In genomic region chr20:45545351-45545750, GRCh38 we compare ENCODE assay signal across 27 cellular contexts. TPM values are rescaled to one million over a fixed set of nuclear protein-coding genes. Genes with fewer than 3 reads are reported as not detected.
A peak's percentile ranks its signal among the peaks of the same experiment; 100 is the strongest.
DNase-seq lines count a peak whose midpoint lies in the region; ATAC-seq, FAIRE-seq and TF ChIP-seq lines count a peak whose summit lies in the region.
"Had no signal": no experiment of that assay in that cellular context is flagged by ENCODE, and none has a peak within 500 bp of the region (broad histone marks: within the 10 kb centered on the region; RNA-seq: fewer than 3 reads in every experiment).

No MANE protein-coding gene starts in this region.

- no peak overlapping the region for H3K4me3 Mint-ChIP-seq in natural killer cell
- H3K4me3 Mint-ChIP-seq: CD14-positive monocyte; CD4-positive, alpha-beta memory T cell; CD4-positive, CD25-positive, alpha-beta regulatory T cell; CD8-positive, alpha-beta memory T cell had no signal

- peak overlapping the region; percentile 65 for H3K18ac ChIP-seq in mesendoderm (ENCODE audit: low read length)

- peaks cover 7 to 19% of the 10 kb centered on the region in 2 donors for H3K27me3 Mint-ChIP-seq in natural killer cell (ENCODE audit: low read depth in 2 of 2)

- H2AK5ac ChIP-seq in mesendoderm (ENCODE audit: low read length) = no peak overlapping the region

- H3K79me1 ChIP-seq in mesendoderm (ENCODE audit: low read length) = no peaks in the 10 kb centered on the region

- H3K4me3 ChIP-seq in bronchial epithelial cell (ENCODE audit: low read depth, low read length) (no peak overlapping the region), esophagus muscularis mucosa (no peak overlapping the region), mesendoderm (ENCODE audit: low read length) (no peak overlapping the region), testis (no peak overlapping the region)
- H3K4me3 ChIP-seq: BLaER1 had no signal

- intact Hi-C loops in esophagus muscularis mucosa (cut with DNase I) = loop anchor here (5.0 kb wide), 1 partner anchor 227 kb away; no protein-coding TSS in a partner anchor
- intact Hi-C loops in testis (cut with DNase I; ENCODE audit: low total_unique reads) = no loop called here
- intact Hi-C loops in natural killer cell (cut with micrococcal nuclease) = no loop called here

- peak overlapping the region; percentile 25 for H3K9ac ChIP-seq in mesendoderm (ENCODE audit: low read length)
- H3K9ac ChIP-seq: BLaER1 had no signal

- H3K4me2 ChIP-seq in mesendoderm (ENCODE audit: low read length) = no peak overlapping the region
- H3K4me2 ChIP-seq: BLaER1 had no signal

- no peak for TF ChIP-seq POLR2A in esophagus muscularis mucosa (IDR thresholded peaks at IDR 0.05; ENCODE audit: low read depth)
- TF ChIP-seq POLR2A in testis (IDR thresholded peaks at IDR 0.05) = no peak
- TF ChIP-seq POLR2A in GM12892 (IDR thresholded peaks at IDR 0.05; ENCODE audit: low read depth, low read length) = no peak

- TF ChIP-seq CTCF in bronchial epithelial cell (IDR thresholded peaks at IDR 0.05; ENCODE audit: insufficient read depth, low read length, severe bottlenecking) (no peak), esophagus muscularis mucosa (IDR thresholded peaks at IDR 0.05) (no peak), testis (IDR thresholded peaks at IDR 0.05) (no peak), natural killer cell (IDR thresholded peaks at IDR 0.05) (no peak)

- H3K56ac ChIP-seq in mesendoderm (ENCODE audit: low read length) = peak overlapping the region; percentile 3

- no peaks in the 10 kb centered on the region for H3K4me1 Mint-ChIP-seq in natural killer cell
- H3K4me1 Mint-ChIP-seq: CD14-positive monocyte; CD4-positive, alpha-beta memory T cell; CD4-positive, CD25-positive, alpha-beta regulatory T cell; CD8-positive, alpha-beta memory T cell had no signal

- ATAC-seq in HG02588 (IDR thresholded peaks at IDR 0.05; ENCODE audit: unreplicated experiment) (no peak), natural killer cell (no peak)

- no peak overlapping the region for H3K27ac ChIP-seq in esophagus muscularis mucosa (replicated peaks in 1 of 4)
- no peak overlapping the region for H3K27ac ChIP-seq in mesendoderm (ENCODE audit: low read depth, low read length)
- peak overlapping the region; percentile 11 to 67 for H3K27ac ChIP-seq in testis
- H3K27ac ChIP-seq: BLaER1 had no signal

- H3K4ac ChIP-seq in mesendoderm (ENCODE audit: low read depth, low read length) = peak overlapping the region; percentile 18

- H3K36me3 Mint-ChIP-seq in natural killer cell = no peaks in the 10 kb centered on the region
- H3K36me3 Mint-ChIP-seq: CD14-positive monocyte; CD4-positive, alpha-beta memory T cell; CD4-positive, CD25-positive, alpha-beta regulatory T cell; CD8-positive, alpha-beta memory T cell had no signal

- WGBS in esophagus muscularis mucosa = 86% methylated on average over 3 of the region's 3 CpGs
- no CpG with 5 or more reads among the region's 3 CpGs for WGBS in mesendoderm (ENCODE audit: extremely low coverage, insufficient coverage, low lambda C conversion rate)
- 60 to 87% methylated on average over 3 of the region's 3 CpGs for WGBS in testis, 2 donors

- no peaks in the 10 kb centered on the region for H3K9me3 ChIP-seq in esophagus muscularis mucosa
- H3K9me3 ChIP-seq in testis = no peaks in the 10 kb centered on the region
- H3K9me3 ChIP-seq: BE2C, BLaER1 had no signal

- peaks cover 0 to 2% of the 10 kb centered on the region in 2 donors for H3K9me3 Mint-ChIP-seq in natural killer cell

- no peak overlapping the region for H3K23ac ChIP-seq in mesendoderm (ENCODE audit: low read length)

- H3K36me3 ChIP-seq in bronchial epithelial cell (ENCODE audit: control insufficient read depth, insufficient read depth, low read length) = no peaks in the 10 kb centered on the region
- no peaks in the 10 kb centered on the region for H3K36me3 ChIP-seq in esophagus muscularis mucosa
- H3K36me3 ChIP-seq in mesendoderm (ENCODE audit: control insufficient read depth, insufficient read depth, low read length) = no peaks in the 10 kb centered on the region
- H3K36me3 ChIP-seq in testis (ENCODE audit: low read depth, missing control alignments) = no peaks in the 10 kb centered on the region
- H3K36me3 ChIP-seq: BE2C, BLaER1 had no signal

- H3K27ac Mint-ChIP-seq in natural killer cell = no peak overlapping the region
- H3K27ac Mint-ChIP-seq: CD4-positive, alpha-beta memory T cell; CD4-positive, CD25-positive, alpha-beta regulatory T cell; CD8-positive, alpha-beta memory T cell had no signal

- peaks cover 6% of the 10 kb centered on the region for H3K27me3 ChIP-seq in bronchial epithelial cell (ENCODE audit: control insufficient read depth, insufficient read depth, low read length)
- peaks cover 0 to 18% (median 0%) of the 10 kb centered on the region in 4 donors for H3K27me3 ChIP-seq in esophagus muscularis mucosa
- no peaks in the 10 kb centered on the region for H3K27me3 ChIP-seq in mesendoderm (ENCODE audit: insufficient read depth, low read length, poor library complexity)
- no peaks in the 10 kb centered on the region for H3K27me3 ChIP-seq in testis
- H3K27me3 ChIP-seq: BE2C, BLaER1 had no signal

- no peaks in the 10 kb centered on the region for H3K79me2 ChIP-seq in mesendoderm (ENCODE audit: control insufficient read depth, insufficient read depth, low read length)

- peak; percentile 43 for FAIRE-seq in bronchial epithelial cell (lab: Jason Lieb, UNC)
- no peak for FAIRE-seq in GM12892 (lab: Jason Lieb, UNC)
- FAIRE-seq: G401.6, GM12891, GM18507, GM19239 had no signal

- H2BK120ac ChIP-seq in mesendoderm (ENCODE audit: low read depth, low read length) = peak overlapping the region; percentile 6

- no peak overlapping the region for H4K8ac ChIP-seq in mesendoderm (ENCODE audit: low read depth, low read length)

- no peak for TF ChIP-seq EP300 in esophagus muscularis mucosa (IDR thresholded peaks at IDR 0.05)

- H2BK15ac ChIP-seq in mesendoderm (replicated peaks; ENCODE audit: low read depth) = no peak overlapping the region

- no peaks in the 10 kb centered on the region for H3K4me1 ChIP-seq in esophagus muscularis mucosa
- no peaks in the 10 kb centered on the region for H3K4me1 ChIP-seq in mesendoderm (ENCODE audit: control insufficient read depth, low read depth, low read length)
- peaks cover 5% of the 10 kb centered on the region for H3K4me1 ChIP-seq in testis
- H3K4me1 ChIP-seq: BE2C, BLaER1 had no signal

- DNase-seq in bronchial epithelial cell (ENCODE audit: low read depth) (no peak), esophagus muscularis mucosa (ENCODE audit: extremely low spot score) (peak; percentile 75), mesendoderm (no peak), testis (no peak), natural killer cell (no peak), GM12892 (ENCODE audit: insufficient read length) (no peak), DMS79 treated with DMSO at 0.1 percent for 48 hours (lab: John Stamatoyannopoulos, UW) (no peak)
- DNase-seq: 8988T; BE2C; C1 segment of cervical spinal cord; CD4-positive, alpha-beta memory T cell; CD4-positive, CD25-positive, alpha-beta regulatory T cell; CD8-positive, alpha-beta memory T cell; COR-L47; DMS 273 treated with DMSO at 0.1 percent for 48 hours; DMS153; DMS79; GF-D8 had no signal

- H4K5ac ChIP-seq in mesendoderm (ENCODE audit: low read length) = no peak overlapping the region

- no peak overlapping the region for H2BK5ac ChIP-seq in mesendoderm (ENCODE audit: low read length)

RNA-seq across cellular contexts. Expression of gene EPPIN, which starts 1.9 kb away (rescaled TPM):
- total RNA-seq in bronchial epithelial cell (not detected in 2 replicates), esophagus muscularis mucosa (not detected), testis (100 to 1,000 TPM; 185 to 222 TPM), natural killer cell (not detected)
- 1.0 TPM for polyA plus RNA-seq in mesendoderm (2013, experiment 1 of 2)
- polyA plus RNA-seq in mesendoderm (2013, experiment 2 of 2) = 0.80 TPM
- 251 TPM for polyA plus RNA-seq in testis (ENCODE audit: insufficient read depth, low read depth, low replicate concordance)
- polyA plus RNA-seq in GM12892 (2012; ENCODE audit: missing spikeins) = not detected
- total RNA-seq: A673; CD4-positive, alpha-beta memory T cell; CD4-positive, CD25-positive, alpha-beta regulatory T cell; CD8-positive, alpha-beta memory T cell had no signal
- polyA plus RNA-seq: AG04450; CD14-positive monocyte; CD4-positive, alpha-beta memory T cell; CD4-positive, CD25-positive, alpha-beta regulatory T cell; CD8-positive, alpha-beta memory T cell had no signal

RNA-seq across cellular contexts. Expression of gene WFDC6, which starts 6.1 kb away (rescaled TPM):
- total RNA-seq in bronchial epithelial cell (not detected in 2 replicates), esophagus muscularis mucosa (not detected), testis (10 to 100 TPM; 75.6 to 83.3 TPM), natural killer cell (not detected)
- polyA plus RNA-seq in mesendoderm (2013, experiment 1 of 2) = 0.27 TPM
- 0.36 TPM for polyA plus RNA-seq in mesendoderm (2013, experiment 2 of 2)
- polyA plus RNA-seq in testis (ENCODE audit: insufficient read depth, low read depth, low replicate concordance) = 24.9 TPM
- polyA plus RNA-seq in GM12892 (2012; ENCODE audit: missing spikeins) = not detected
- total RNA-seq: A673; CD4-positive, alpha-beta memory T cell; CD4-positive, CD25-positive, alpha-beta regulatory T cell; CD8-positive, alpha-beta memory T cell had no signal
- polyA plus RNA-seq: AG04450; CD14-positive monocyte; CD4-positive, alpha-beta memory T cell; CD4-positive, CD25-positive, alpha-beta regulatory T cell; CD8-positive, alpha-beta memory T cell had no signal

RNA-seq across cellular contexts. Expression of gene SPINT3, which starts 29.9 kb away (rescaled TPM):
- total RNA-seq in bronchial epithelial cell (not detected in 2 replicates), esophagus muscularis mucosa (not detected), testis (not detected), natural killer cell (not detected)
- polyA plus RNA-seq in mesendoderm (2013, experiment 1 of 2) = not detected
- not detected for polyA plus RNA-seq in mesendoderm (2013, experiment 2 of 2)
- polyA plus RNA-seq in testis (ENCODE audit: insufficient read depth, low read depth, low replicate concordance) = not detected
- not detected for polyA plus RNA-seq in GM12892 (2012; ENCODE audit: missing spikeins)
- total RNA-seq: A673; CD4-positive, alpha-beta memory T cell; CD4-positive, CD25-positive, alpha-beta regulatory T cell; CD8-positive, alpha-beta memory T cell had no signal
- polyA plus RNA-seq: AG04450; CD14-positive monocyte; CD4-positive, alpha-beta memory T cell; CD4-positive, CD25-positive, alpha-beta regulatory T cell; CD8-positive, alpha-beta memory T cell had no signal

RNA-seq across cellular contexts. Expression of gene WFDC8, which starts 33.7 kb away (rescaled TPM):
- total RNA-seq in bronchial epithelial cell = not detected in 2 replicates
- not detected for total RNA-seq in esophagus muscularis mucosa
- polyA plus RNA-seq in mesendoderm (2013, experiment 1 of 2) = 0.20 TPM
- polyA plus RNA-seq in mesendoderm (2013, experiment 2 of 2) = 0.18 TPM
- not detected for total RNA-seq in testis
- not detected for polyA plus RNA-seq in testis (ENCODE audit: insufficient read depth, low read depth, low replicate concordance)
- not detected for total RNA-seq in natural killer cell
- not detected for polyA plus RNA-seq in GM12892 (2012; ENCODE audit: missing spikeins)
- total RNA-seq: A673; CD4-positive, alpha-beta memory T cell; CD4-positive, CD25-positive, alpha-beta regulatory T cell; CD8-positive, alpha-beta memory T cell had no signal
- polyA plus RNA-seq: AG04450; CD14-positive monocyte; CD4-positive, alpha-beta memory T cell; CD4-positive, CD25-positive, alpha-beta regulatory T cell; CD8-positive, alpha-beta memory T cell had no signal

Comparison
In these comparisons a context has a peak if more than half of its experiments do, and no peak if none do; other contexts are left out.
1. H3K27ac ChIP-seq: peak in testis (2 of 2); none in esophagus muscularis mucosa (0 of 4) and mesendoderm (single experiment).
2. RNA of gene EPPIN, which starts 1.9 kb away (total RNA-seq): 185 to 222 TPM in testis; not detected in bronchial epithelial cell, not detected in esophagus muscularis mucosa and not detected in natural killer cell; every median in the first group is over 100 times any median in the second.
3. RNA of gene WFDC6, which starts 6.1 kb away (total RNA-seq): 75.6 to 83.3 TPM in testis; not detected in bronchial epithelial cell, not detected in esophagus muscularis mucosa and not detected in natural killer cell; every median in the first group is over 10 times any median in the second.